ENCODE assay signal across 15 cellular contexts in the genomic region with DNA sequence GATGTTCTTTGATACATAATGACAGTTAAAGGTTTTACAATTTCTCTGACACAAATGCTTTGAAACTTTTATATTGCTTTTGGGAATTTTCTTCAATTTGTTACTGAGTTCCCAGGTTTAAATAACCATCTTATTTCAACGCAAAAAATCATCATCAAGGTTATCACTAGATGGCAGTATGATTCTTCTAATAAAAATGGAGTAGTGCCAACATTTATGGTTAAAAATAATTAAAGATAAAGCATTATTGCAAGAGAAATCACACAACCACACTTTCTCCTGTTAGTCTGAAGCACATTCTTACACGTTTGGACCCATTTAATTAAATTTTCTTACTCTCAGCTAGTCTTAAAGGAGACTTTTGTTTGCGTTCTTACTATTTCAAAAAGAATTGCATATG.
DNase-seq lines count a peak whose midpoint lies in the region; FAIRE-seq and TF ChIP-seq lines count a peak whose summit lies in the region.
"Had no signal": no experiment of that assay in that cellular context is flagged by ENCODE, and none has a peak within 500 bp of the region (broad histone marks: within the 10 kb centered on the region; RNA-seq: fewer than 3 reads in every experiment).

No MANE protein-coding gene starts in this region.

- H3K9me3 Mint-ChIP-seq in astrocyte (ENCODE audit: unreplicated experiment), result no peaks in the 10 kb centered on the region
- H3K9me3 Mint-ChIP-seq in neural crest cell, result no peaks in the 10 kb centered on the region
- H3K9me3 Mint-ChIP-seq in activated naive CD8-positive, alpha-beta T cell treated with anti-CD3 and anti-CD28 coated beads for 36 hours, result peaks cover 1% of the 10 kb centered on the region

- no peak overlapping the region for H3K27ac Mint-ChIP-seq in astrocyte (ENCODE audit: unreplicated experiment)
- H3K27ac Mint-ChIP-seq in neural crest cell (ENCODE audit: unreplicated experiment), result no peak overlapping the region
- H3K27ac Mint-ChIP-seq in activated naive CD8-positive, alpha-beta T cell treated with anti-CD3 and anti-CD28 coated beads for 36 hours, result no peak overlapping the region

- no peak overlapping the region for H3K27ac ChIP-seq in astrocyte (ENCODE audit: low read depth, low read length)
- H3K27ac ChIP-seq: colonic mucosa, foreskin keratinocyte, parathyroid adenoma had no signal

- H3K4me3 Mint-ChIP-seq in astrocyte (ENCODE audit: unreplicated experiment) (no peak overlapping the region), neural crest cell (no peak overlapping the region)
- no peak overlapping the region for H3K4me3 Mint-ChIP-seq in activated naive CD8-positive, alpha-beta T cell treated with anti-CD3 and anti-CD28 coated beads for 36 hours

- no peaks in the 10 kb centered on the region for H3K27me3 ChIP-seq in astrocyte (ENCODE audit: insufficient read depth, low read length)
- H3K27me3 ChIP-seq: colonic mucosa, foreskin keratinocyte had no signal

- no peak overlapping the region for H3K9ac ChIP-seq in astrocyte (ENCODE audit: low read length)
- H3K9ac ChIP-seq: parathyroid adenoma had no signal

- no peak overlapping the region for H3K4me2 ChIP-seq in astrocyte (ENCODE audit: low read length)

- H4K20me1 ChIP-seq in astrocyte (ENCODE audit: insufficient read depth, low read length), result no peaks in the 10 kb centered on the region

- TF ChIP-seq CTCF in LNCAP (IDR thresholded peaks at IDR 0.05) (peak; percentile 37; the same call in 1 of the 2 replicates), astrocyte (IDR thresholded peaks at IDR 0.05; ENCODE audit: insufficient read depth, low read depth, low read length) (no peak), neural crest cell (conservative IDR thresholded peaks at IDR 0.05) (peak; percentile 69)

- H3K4me1 ChIP-seq in astrocyte (ENCODE audit: insufficient read depth, low read length), result no peaks in the 10 kb centered on the region
- H3K4me1 ChIP-seq: colonic mucosa, foreskin keratinocyte, parathyroid adenoma had no signal

- H3K27me3 Mint-ChIP-seq in astrocyte (ENCODE audit: low read depth, unreplicated experiment), result no peaks in the 10 kb centered on the region
- no peaks in the 10 kb centered on the region for H3K27me3 Mint-ChIP-seq in neural crest cell (ENCODE audit: low read depth)
- H3K27me3 Mint-ChIP-seq in activated naive CD8-positive, alpha-beta T cell treated with anti-CD3 and anti-CD28 coated beads for 36 hours, result no peaks in the 10 kb centered on the region

- H3K36me3 ChIP-seq in astrocyte (ENCODE audit: insufficient read depth, low read length), result no peaks in the 10 kb centered on the region
- H3K36me3 ChIP-seq: colonic mucosa had no signal

- H3K4me1 Mint-ChIP-seq in astrocyte (ENCODE audit: low read depth, unreplicated experiment) (no peaks in the 10 kb centered on the region), neural crest cell (no peaks in the 10 kb centered on the region)
- no peaks in the 10 kb centered on the region for H3K4me1 Mint-ChIP-seq in activated naive CD8-positive, alpha-beta T cell treated with anti-CD3 and anti-CD28 coated beads for 36 hours

- DNase-seq in NCI-H1092 treated with DMSO at 0.1 percent for 48 hours (lab: John Stamatoyannopoulos, UW) (peak; percentile 0), NCI-H1092 (lab: John Stamatoyannopoulos, UW) (no peak), astrocyte (ENCODE audit: low read depth) (no peak), neural crest cell (ENCODE audit: low read depth, low spot score) (no peak), SK-N-DZ (ENCODE audit: low spot score) (no peak)
- DNase-seq in activated naive CD8-positive, alpha-beta T cell treated with anti-CD3 and anti-CD28 coated beads for 36 hours, result no peak
- no peak for DNase-seq in activated CD4-positive, alpha-beta T cell treated with anti-CD3 and anti-CD28 coated beads for 1 hour
- DNase-seq: activated CD4-positive, alpha-beta T cell treated with anti-CD3 and anti-CD28 coated beads, Interleukin-2, amount 50 U/mL, for 4 hours; activated gamma-delta T cell treated with Interleukin-2 at 50 U/mL for 16 hours; colonic mucosa; foreskin keratinocyte; left cardiac atrium; stimulated activated naive CD4-positive, alpha-beta T cell had no signal

- H3K79me2 ChIP-seq in astrocyte (ENCODE audit: insufficient read depth, low read length), result no peaks in the 10 kb centered on the region
- H3K79me2 ChIP-seq: parathyroid adenoma had no signal

- peak; percentile 76 for FAIRE-seq in astrocyte (lab: Jason Lieb, UNC)

- H3K4me3 ChIP-seq in astrocyte (ENCODE audit: insufficient read depth, low read depth, low read length), result no peak overlapping the region
- H3K4me3 ChIP-seq: colonic mucosa had no signal

- no peaks in the 10 kb centered on the region for H3K36me3 Mint-ChIP-seq in astrocyte (ENCODE audit: low read depth, unreplicated experiment)
- H3K36me3 Mint-ChIP-seq in neural crest cell (ENCODE audit: low read depth), result no peaks in the 10 kb centered on the region
- H3K36me3 Mint-ChIP-seq in activated naive CD8-positive, alpha-beta T cell treated with anti-CD3 and anti-CD28 coated beads for 36 hours, result no peaks in the 10 kb centered on the region

- H3K9me3 ChIP-seq in astrocyte (ENCODE audit: insufficient read depth, low read depth, low read length), result no peaks in the 10 kb centered on the region
- H3K9me3 ChIP-seq: colonic mucosa had no signal

- no peak overlapping the region for H2AFZ ChIP-seq in astrocyte (ENCODE audit: low read depth, low read length)
- H2AFZ ChIP-seq: parathyroid adenoma had no signal
